ENCODE assay signal across 8 cellular contexts in the genomic region with DNA sequence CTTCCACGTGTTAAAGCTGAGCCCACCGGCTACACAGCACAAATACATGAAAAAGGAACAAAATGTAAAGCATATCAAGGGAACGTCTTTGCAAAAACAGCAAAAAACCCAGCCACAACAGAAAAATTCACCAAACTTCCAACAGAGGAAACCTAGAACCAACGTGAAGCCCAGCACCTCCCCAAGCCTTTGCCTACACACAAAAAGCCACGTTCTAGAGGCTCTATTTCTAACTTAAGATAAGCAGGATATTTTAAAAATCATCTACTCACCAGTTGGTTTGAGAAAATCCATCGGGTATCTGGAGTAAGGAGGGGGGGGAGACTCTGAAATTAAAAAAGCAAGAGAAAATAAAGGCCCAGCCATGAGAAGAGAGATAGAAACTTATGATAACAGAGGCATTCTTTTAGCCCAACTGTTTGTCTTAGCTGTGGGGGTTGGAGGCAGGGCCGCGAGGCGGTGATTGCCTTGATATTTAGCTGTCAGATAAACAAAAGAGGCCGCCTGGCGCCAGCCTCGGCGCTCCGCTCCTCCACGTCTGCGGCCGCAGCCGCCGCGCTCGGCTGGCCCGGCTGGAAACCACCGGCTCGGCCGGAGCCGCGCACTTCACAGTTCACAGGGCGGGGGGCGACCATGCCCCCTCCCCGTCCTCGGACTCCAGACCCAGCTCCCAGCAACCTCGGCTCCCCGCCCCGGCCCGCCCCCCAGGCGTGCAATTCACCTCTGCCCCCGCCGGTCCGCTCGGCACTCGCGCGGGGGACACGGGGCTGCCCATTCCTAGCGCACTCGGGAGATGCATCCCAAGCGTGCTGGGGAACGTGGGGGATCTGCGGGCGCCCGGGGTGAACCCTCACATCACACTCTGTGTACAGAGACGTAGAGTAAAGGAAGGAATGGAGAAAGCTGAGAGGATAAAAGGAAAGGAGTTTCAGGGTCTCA. TPM values are rescaled to one million over a fixed set of nuclear protein-coding genes. Genes with fewer than 3 reads are reported as not detected.
DNase-seq lines count a peak whose midpoint lies in the region; ATAC-seq and TF ChIP-seq lines count a peak whose summit lies in the region.

No MANE protein-coding gene starts in this region.

- no peak overlapping the region for H2AFZ ChIP-seq in KMS-11 (ENCODE audit: low read depth)

- H3K79me2 ChIP-seq in KMS-11 (ENCODE audit: insufficient read depth, low read depth): peaks cover 82% of the 10 kb centered on the region

- peak overlapping the region; percentile 95 for H3K4me2 ChIP-seq in KMS-11

- intact Hi-C loops in left colon (cut with DNase I, micrococcal nuclease): no loop called here

- H3K36me3 ChIP-seq in KMS-11 (ENCODE audit: insufficient read depth): peaks cover 13% of the 10 kb centered on the region; the same call in 1 of the 2 replicates

- H3K27me3 ChIP-seq in KMS-11 (ENCODE audit: insufficient read depth, low read depth): no peaks in the 10 kb centered on the region

- H3K9ac ChIP-seq in KMS-11: peak overlapping the region; percentile 66; the same call in 1 of the 2 replicates

- no peak for TF ChIP-seq CTCF in KMS-11 (conservative IDR thresholded peaks at IDR 0.05; ENCODE audit: low read depth, low read length)

- peak overlapping the region; percentile 42 for H3K4me3 ChIP-seq in KMS-11 (IDR thresholded peaks at IDR 0.05; ENCODE audit: insufficient read depth, low read depth, low read length)

- H4K20me1 ChIP-seq in KMS-11 (ENCODE audit: insufficient read depth): peaks cover 57% of the 10 kb centered on the region

- DNase-seq in EH (ENCODE audit: low read depth): peak; percentile 91
- DNase-seq in T-helper 22 cell (ENCODE audit: low read depth): peak; percentile 41
- peak; percentile 53 for DNase-seq in cerebellar cortex (ENCODE audit: low spot score)
- peak in 1 of 2 donors; percentile 75 for DNase-seq in left colon
- DNase-seq in stimulated activated naive CD4-positive, alpha-beta T cell (lab: John Stamatoyannopoulos, UW): peak; percentile 15 to 52 (median 30)
- no peak for DNase-seq in HK-2 (ENCODE audit: unreplicated experiment)

- ATAC-seq in left colon (peak; percentile 14), GM19023 (IDR thresholded peaks at IDR 0.05; ENCODE audit: unreplicated experiment) (no peak)

- H3K4me1 ChIP-seq in KMS-11 (ENCODE audit: low read depth, poor library complexity, severe bottlenecking): peaks cover 48% of the 10 kb centered on the region

- H3K27ac ChIP-seq in KMS-11: peak overlapping the region; percentile 55

RNA-seq across cellular contexts. Expression of gene SMAD7, which starts 2.4 kb away (rescaled TPM):
- 10 to 100 TPM; 36.4 to 50.0 TPM for total RNA-seq in left colon
